27 cellular contexts compared by ENCODE assay signal in genomic region chr5:4642525-4642924, GRCh38.
DNase-seq lines count a peak whose midpoint lies in the region; ATAC-seq, FAIRE-seq and TF ChIP-seq lines count a peak whose summit lies in the region.
"Had no signal": no experiment of that assay in that cellular context is flagged by ENCODE, and none has a peak within 500 bp of the region (broad histone marks: within the 10 kb centered on the region; RNA-seq: fewer than 3 reads in every experiment).

No MANE protein-coding gene starts in this region.

- TF ChIP-seq POLR2A in HepG2 (IDR thresholded peaks at IDR 0.05; ENCODE audit: insufficient read depth in 1 of 2, low read depth in 2 of 2, low read length in 2 of 2) (no peak), right lobe of liver (IDR thresholded peaks at IDR 0.05) (no peak)

- H3K27me3 ChIP-seq in HepG2 (ENCODE audit: control insufficient read depth in 1 of 2, insufficient read depth in 2 of 2, low read length in 2 of 2) (no peaks in the 10 kb centered on the region; a peak in 1 of 5 replicates), right lobe of liver (no peaks in the 10 kb centered on the region), OCI-LY1 (ENCODE audit: insufficient read depth, low read length) (no peaks in the 10 kb centered on the region)
- H3K27me3 ChIP-seq: BE2C, BLaER1 had no signal

- no peaks in the 10 kb centered on the region for H3K36me3 Mint-ChIP-seq in activated T-helper 1 cell treated with anti-CD3 and anti-CD28 coated beads, Interleukin-12 subunit alpha, Interleukin-12 subunit beta, Interleukin-2, Interleukin-4 antibody, amounts not matched to agents 30 ng/mL and 10 ng/mL and 1 ng/mL, durations not matched to agents 14 hours and 24 hours and 36 hours (ENCODE audit: low read depth)
- no peaks in the 10 kb centered on the region for H3K36me3 Mint-ChIP-seq in T-helper 17 cell (ENCODE audit: low read depth)
- H3K36me3 Mint-ChIP-seq: CD14-positive monocyte; CD4-positive, alpha-beta memory T cell; CD4-positive, CD25-positive, alpha-beta regulatory T cell; CD8-positive, alpha-beta memory T cell had no signal

- H3K9ac ChIP-seq in HepG2 (ENCODE audit: insufficient read depth, low read depth, low read length) (no peak overlapping the region), OCI-LY1 (ENCODE audit: low read length) (no peak overlapping the region)
- H3K9ac ChIP-seq: BLaER1 had no signal

- H4K20me1 ChIP-seq in HepG2 (ENCODE audit: insufficient read depth, low read length) (no peaks in the 10 kb centered on the region), OCI-LY1 (ENCODE audit: insufficient read depth, low read length) (no peaks in the 10 kb centered on the region)
- H4K20me1 ChIP-seq: BLaER1 had no signal

- no peak for DNase-seq in HepG2 (ENCODE audit: low spot score)
- no peak for DNase-seq in right lobe of liver
- DNase-seq in medulla oblongata (ENCODE audit: extremely low spot score): peak; percentile 7
- no peak for DNase-seq in activated T-helper 1 cell treated with anti-CD3 and anti-CD28 coated beads, Interleukin-12 subunit alpha, Interleukin-12 subunit beta, Interleukin-2, Interleukin-4 antibody, amounts not matched to agents 30 ng/mL and 10 ng/mL and 1 ng/mL, durations not matched to agents 14 hours and 24 hours and 36 hours (ENCODE audit: low spot score)
- DNase-seq in T-helper 17 cell: no peak
- no peak for DNase-seq in caudate nucleus (lab: John Stamatoyannopoulos, UW)
- DNase-seq: ACHN; BE2C; C1 segment of cervical spinal cord; CD4-positive, alpha-beta memory T cell; CD4-positive, CD25-positive, alpha-beta regulatory T cell; CD8-positive, alpha-beta memory T cell; COR-L47; DMS 273 treated with DMSO at 0.1 percent for 48 hours; DMS153; DMS79; DND-41; EL; GDM1 had no signal

- POLR2A ChIA-PET in HepG2 (lab: Yijun Ruan, JAX): no interaction called here

- no peaks in the 10 kb centered on the region for H3K4me1 ChIP-seq in HepG2 (ENCODE audit: insufficient read depth, low read length)
- H3K4me1 ChIP-seq in right lobe of liver: no peaks in the 10 kb centered on the region
- peaks cover 76% of the 10 kb centered on the region for H3K4me1 ChIP-seq in OCI-LY1 (ENCODE audit: insufficient read depth, low read length, severe bottlenecking)
- H3K4me1 ChIP-seq: BE2C had no signal

- no peak for TF ChIP-seq EP300 in HepG2 (IDR thresholded peaks at IDR 0.05; ENCODE audit: low read depth in 2 of 2, low read length in 2 of 2)
- TF ChIP-seq EP300 in HepG2 (CRISPR knock-in tag; IDR thresholded peaks at IDR 0.05; ENCODE audit: borderline replicate concordance): no peak

- H3K9me2 ChIP-seq in OCI-LY1 (ENCODE audit: low read depth, low read length): no peaks in the 10 kb centered on the region

- no peaks in the 10 kb centered on the region for H3K27me3 Mint-ChIP-seq in activated T-helper 1 cell treated with anti-CD3 and anti-CD28 coated beads, Interleukin-12 subunit alpha, Interleukin-12 subunit beta, Interleukin-2, Interleukin-4 antibody, amounts not matched to agents 30 ng/mL and 10 ng/mL and 1 ng/mL, durations not matched to agents 14 hours and 24 hours and 36 hours (ENCODE audit: insufficient read depth)
- H3K27me3 Mint-ChIP-seq in T-helper 17 cell: no peaks in the 10 kb centered on the region
- H3K27me3 Mint-ChIP-seq: CD4-positive, alpha-beta memory T cell; CD4-positive, CD25-positive, alpha-beta regulatory T cell; CD8-positive, alpha-beta memory T cell had no signal

- BruUV-seq in HepG2 (replicated peaks; lab: Mats Ljungman, UMichigan): no TSS peak

- WGBS in HepG2 (ENCODE audit: low lambda C conversion rate): 4% methylated on average over 1 of the region's 1 CpG
- 86% methylated on average over 1 of the region's 1 CpG for WGBS in right lobe of liver (ENCODE audit: insufficient coverage, low coverage, low lambda C conversion rate, missing lambda C conversion rate)

- H3K9me3 ChIP-seq in HepG2 (ENCODE audit: low read length) (peaks cover 12% of the 10 kb centered on the region), right lobe of liver (no peaks in the 10 kb centered on the region), OCI-LY1 (ENCODE audit: low read length) (0 out of 2 replicates have a peak, but pooled peaks cover 4% of the 10 kb centered on the region), T-helper 17 cell (ENCODE audit: control insufficient read depth, low read length, poor library complexity, severe bottlenecking) (peaks cover 3% of the 10 kb centered on the region)
- H3K9me3 ChIP-seq: BE2C had no signal

- H3K36me3 ChIP-seq in HepG2 (replicated peaks in 1 of 2; ENCODE audit: control insufficient read depth in 1 of 2, insufficient read depth in 2 of 2, low read length in 2 of 2) (no peaks in the 10 kb centered on the region), right lobe of liver (no peaks in the 10 kb centered on the region), OCI-LY1 (ENCODE audit: insufficient read depth, low read length) (no peaks in the 10 kb centered on the region; the same call in 1 of the 2 replicates)
- H3K36me3 ChIP-seq: BE2C, BLaER1 had no signal

- H3K4me3 ChIP-seq in HepG2 (replicated peaks in 1 of 3; ENCODE audit: insufficient read depth in 1 of 3, low read depth in 2 of 3, low read length in 3 of 3) (no peak overlapping the region), right lobe of liver (no peak overlapping the region), OCI-LY1 (ENCODE audit: low read depth, low read length, poor library complexity, severe bottlenecking) (no peak overlapping the region)
- H3K4me3 ChIP-seq: BLaER1, GM12878 had no signal

- H3K4me2 ChIP-seq in HepG2 (ENCODE audit: low read depth, low read length): no peak overlapping the region
- no peak overlapping the region for H3K4me2 ChIP-seq in OCI-LY1 (ENCODE audit: low read length)
- H3K4me2 ChIP-seq: BLaER1 had no signal

- in situ Hi-C loops in HepG2 (cut with HindIII; ENCODE audit: extremely low pct_ligation_motif_present, low pct_unique_long_range_greater_than_20kb): no loop called here

- CTCF ChIA-PET in HepG2 (lab: Yijun Ruan, JAX; ENCODE audit: low intra/inter-chr PET ratio, low total read pairs): no interaction called here

- no peak for FAIRE-seq in HepG2 (lab: Jason Lieb, UNC)
- FAIRE-seq: GM12878, GM12892, GM18507, GM19239 had no signal

- no peaks in the 10 kb centered on the region for H3F3A ChIP-seq in OCI-LY1 (ENCODE audit: insufficient read depth, low read length)

- ATAC-seq in HepG2: no peak
- ATAC-seq in right lobe of liver: no peak
- no peak for ATAC-seq in T-helper 17 cell
- ATAC-seq: GM12878 had no signal

- H3K27ac ChIP-seq in HepG2 (ENCODE audit: extremely low read length, insufficient read depth, low read length) (no peak overlapping the region), right lobe of liver (no peak overlapping the region), OCI-LY1 (ENCODE audit: low read depth, low read length, poor library complexity, severe bottlenecking) (peak overlapping the region; percentile 30), caudate nucleus (ENCODE audit: low read depth, low read length) (no peak overlapping the region)
- H3K27ac ChIP-seq: 22Rv1, BLaER1 had no signal

- H3K27ac Mint-ChIP-seq in activated T-helper 1 cell treated with anti-CD3 and anti-CD28 coated beads, Interleukin-12 subunit alpha, Interleukin-12 subunit beta, Interleukin-2, Interleukin-4 antibody, amounts not matched to agents 30 ng/mL and 10 ng/mL and 1 ng/mL, durations not matched to agents 14 hours and 24 hours and 36 hours: no peak overlapping the region
- H3K27ac Mint-ChIP-seq in T-helper 17 cell: no peak overlapping the region
- H3K27ac Mint-ChIP-seq: CD14-positive monocyte; CD4-positive, alpha-beta memory T cell; CD4-positive, CD25-positive, alpha-beta regulatory T cell; CD8-positive, alpha-beta memory T cell had no signal

- H2AFZ ChIP-seq in HepG2 (ENCODE audit: low read length): no peak overlapping the region
- H2AFZ ChIP-seq in OCI-LY1 (ENCODE audit: low read length): no peak overlapping the region

- no peak for TF ChIP-seq RAD21 in HepG2 (CRISPR knock-in tag; IDR thresholded peaks at IDR 0.05)

- no peak overlapping the region for H3K4me3 Mint-ChIP-seq in activated T-helper 1 cell treated with anti-CD3 and anti-CD28 coated beads, Interleukin-12 subunit alpha, Interleukin-12 subunit beta, Interleukin-2, Interleukin-4 antibody, amounts not matched to agents 30 ng/mL and 10 ng/mL and 1 ng/mL, durations not matched to agents 14 hours and 24 hours and 36 hours
- H3K4me3 Mint-ChIP-seq in T-helper 17 cell: no peak overlapping the region
- H3K4me3 Mint-ChIP-seq: CD14-positive monocyte; CD4-positive, alpha-beta memory T cell; CD4-positive, CD25-positive, alpha-beta regulatory T cell; CD8-positive, alpha-beta memory T cell had no signal

- no peaks in the 10 kb centered on the region for H3K4me1 Mint-ChIP-seq in activated T-helper 1 cell treated with anti-CD3 and anti-CD28 coated beads, Interleukin-12 subunit alpha, Interleukin-12 subunit beta, Interleukin-2, Interleukin-4 antibody, amounts not matched to agents 30 ng/mL and 10 ng/mL and 1 ng/mL, durations not matched to agents 14 hours and 24 hours and 36 hours (ENCODE audit: low read depth)
- H3K4me1 Mint-ChIP-seq in T-helper 17 cell: no peaks in the 10 kb centered on the region
- H3K4me1 Mint-ChIP-seq: CD14-positive monocyte; CD4-positive, alpha-beta memory T cell; CD4-positive, CD25-positive, alpha-beta regulatory T cell; CD8-positive, alpha-beta memory T cell had no signal

- intact Hi-C loops in HepG2 (cut with micrococcal nuclease; ENCODE audit: unreplicated experiment): no loop called here
- intact Hi-C loops in right lobe of liver (cut with DNase I): no loop called here
- intact Hi-C loops in activated T-helper 1 cell treated with anti-CD3 and anti-CD28 coated beads, Interleukin-12 subunit alpha, Interleukin-12 subunit beta, Interleukin-2, Interleukin-4 antibody, amounts not matched to agents 30 ng/mL and 10 ng/mL and 1 ng/mL, durations not matched to agents 14 hours and 24 hours and 36 hours (cut with micrococcal nuclease): no loop called here

- TF ChIP-seq CTCF in HepG2 (CRISPR knock-in tag; IDR thresholded peaks at IDR 0.05): no peak
- TF ChIP-seq CTCF in right lobe of liver (IDR thresholded peaks at IDR 0.05): no peak
- no peak for TF ChIP-seq CTCF in OCI-LY1 (IDR thresholded peaks at IDR 0.05; ENCODE audit: low read length)

- no peaks in the 10 kb centered on the region for H3K79me2 ChIP-seq in HepG2 (ENCODE audit: insufficient read depth, low read length)
- H3K79me2 ChIP-seq in OCI-LY1 (ENCODE audit: insufficient read depth, low read length): no peaks in the 10 kb centered on the region

- H3K9me3 Mint-ChIP-seq in activated T-helper 1 cell treated with anti-CD3 and anti-CD28 coated beads, Interleukin-12 subunit alpha, Interleukin-12 subunit beta, Interleukin-2, Interleukin-4 antibody, amounts not matched to agents 30 ng/mL and 10 ng/mL and 1 ng/mL, durations not matched to agents 14 hours and 24 hours and 36 hours: peaks cover 11% of the 10 kb centered on the region

TF ChIP-seq in HepG2, 621 proteins besides CTCF, POLR2A, EP300 and RAD21:
- TF ChIP-seq ZNF441 (CRISPR knock-in tag; IDR thresholded peaks at IDR 0.05; ENCODE audit: borderline replicate concordance): no peak
- no peak for TF ChIP-seq RXRA (CRISPR knock-in tag; IDR thresholded peaks at IDR 0.05)
- peak; percentile 73 for TF ChIP-seq MAFF (IDR thresholded peaks at IDR 0.05; ENCODE audit: low read depth, low read length)
- peak; percentile 64 to 74; a peak in 3 of 4 replicates for TF ChIP-seq MAFK (conservative IDR thresholded peaks at IDR 0.05 in 1 of 2, IDR thresholded peaks at IDR 0.05 in 1 of 2; ENCODE audit: low read length in 2 of 2)
- TF ChIP-seq SRY (CRISPR knock-in tag; IDR thresholded peaks at IDR 0.05): no peak
